ENCODE assay signal across 1 cellular context in genomic region chr20:62405108-62405980, GRCh38.
A peak's percentile ranks its signal among the peaks of the same experiment; 100 is the strongest.
TF ChIP-seq lines count a peak whose summit lies in the region.

No MANE protein-coding gene starts in this region.

TF ChIP-seq in HepG2, 621 proteins besides CTCF, POLR2A, EP300 and RAD21 (continued from another document and continues in another):
- TF ChIP-seq ZNF407 (CRISPR knock-in tag; IDR thresholded peaks at IDR 0.05; ENCODE audit: not compliant biosample characterization): peak; percentile 89
- TF ChIP-seq LCORL (IDR thresholded peaks at IDR 0.05): no peak
- TF ChIP-seq LCORL (CRISPR knock-in tag; IDR thresholded peaks at IDR 0.05): peak; percentile 54; the same call in 1 of the 2 replicates
- TF ChIP-seq RXRB (CRISPR knock-in tag; IDR thresholded peaks at IDR 0.05; ENCODE audit: borderline replicate concordance): peak; percentile 22; the same call in 1 of the 2 replicates
- peak; percentile 68 for TF ChIP-seq SAP130 (CRISPR knock-in tag; IDR thresholded peaks at IDR 0.05; ENCODE audit: low read depth)
- peak; percentile 74; the same call in 1 of the 2 replicates for TF ChIP-seq ZNF275 (CRISPR knock-in tag; IDR thresholded peaks at IDR 0.05; ENCODE audit: borderline replicate concordance)
- TF ChIP-seq MIER3 (CRISPR knock-in tag; IDR thresholded peaks at IDR 0.05; ENCODE audit: borderline replicate concordance): peak; percentile 56; the same call in 1 of the 2 replicates
- TF ChIP-seq ZSCAN22 (CRISPR knock-in tag; IDR thresholded peaks at IDR 0.05): no peak
- TF ChIP-seq ZFX (CRISPR knock-in tag; IDR thresholded peaks at IDR 0.05; ENCODE audit: low read depth): peak; percentile 63
- peak; percentile 75; the same call in 1 of the 2 replicates for TF ChIP-seq ZBED4 (CRISPR knock-in tag; IDR thresholded peaks at IDR 0.05; ENCODE audit: borderline replicate concordance)
- no peak for TF ChIP-seq ISX (CRISPR knock-in tag; conservative IDR thresholded peaks at IDR 0.05)
- TF ChIP-seq POGZ (CRISPR knock-in tag; IDR thresholded peaks at IDR 0.05): no peak
- TF ChIP-seq PRDM10 (CRISPR knock-in tag; IDR thresholded peaks at IDR 0.05; ENCODE audit: low read depth): no peak
- no peak for TF ChIP-seq TBX3 (IDR thresholded peaks at IDR 0.05; ENCODE audit: borderline replicate concordance)
- peak; percentile 88; the same call in 1 of the 2 replicates for TF ChIP-seq REPIN1 (CRISPR knock-in tag; IDR thresholded peaks at IDR 0.05; ENCODE audit: borderline replicate concordance, low read depth)
- 0 out of 2 replicates have a peak, but pooled peaks have one; percentile 72 for TF ChIP-seq ZNF326 (CRISPR knock-in tag; IDR thresholded peaks at IDR 0.05; ENCODE audit: borderline replicate concordance)
- no peak for TF ChIP-seq ZNF260 (CRISPR knock-in tag; IDR thresholded peaks at IDR 0.05; ENCODE audit: borderline replicate concordance, low read depth)
- 0 out of 2 replicates have a peak, but pooled peaks have one; percentile 41 for TF ChIP-seq ZBTB7A (CRISPR knock-in tag; IDR thresholded peaks at IDR 0.05)
- peak; percentile 89 for TF ChIP-seq STAG1 (CRISPR knock-in tag; IDR thresholded peaks at IDR 0.05)
- TF ChIP-seq ZNF678 (CRISPR knock-in tag; IDR thresholded peaks at IDR 0.05): 0 out of 2 replicates have a peak, but pooled peaks have one; percentile 25
- 0 out of 2 replicates have a peak, but pooled peaks have one; percentile 41 for TF ChIP-seq ZNF318 (CRISPR knock-in tag; IDR thresholded peaks at IDR 0.05)
- TF ChIP-seq E2F1 (CRISPR knock-in tag; IDR thresholded peaks at IDR 0.05): no peak
